1 cellular context compared by ENCODE assay signal in the genomic region with DNA sequence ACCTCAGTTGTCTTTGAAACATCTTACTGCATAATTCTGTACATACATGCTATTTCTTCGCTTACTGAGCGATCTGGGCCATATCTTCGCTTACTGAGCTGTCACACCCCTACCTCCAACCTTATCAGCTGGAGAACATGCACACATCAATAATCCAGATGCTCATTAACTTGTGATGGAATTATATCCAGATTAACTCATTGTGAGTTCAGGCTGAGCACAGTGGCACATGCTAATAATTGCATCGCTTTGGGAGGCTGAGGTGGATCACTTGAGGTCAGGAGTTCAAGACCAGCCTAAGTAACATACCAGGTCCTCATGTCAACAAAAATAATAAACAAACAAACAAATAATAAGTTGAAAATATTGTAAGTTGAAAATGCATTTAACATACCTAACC.
TF ChIP-seq lines count a peak whose summit lies in the region.

No MANE protein-coding gene starts in this region.

TF ChIP-seq in K562, 482 proteins besides CTCF, POLR2A, EP300 and RAD21 (continued from another document):
- TF ChIP-seq POLR2AphosphoS5 (IDR thresholded peaks at IDR 0.05; ENCODE audit: control insufficient read depth, insufficient read depth, low read depth, low read length) (peak; percentile 54; the same call in 1 of the 2 replicates), POU5F1 (IDR thresholded peaks at IDR 0.05; ENCODE audit: borderline replicate concordance, low read depth, low read length, partially characterized antibody) (no peak), CBX5 (IDR thresholded peaks at IDR 0.05; ENCODE audit: borderline replicate concordance, low read depth) (no peak), WHSC1 (IDR thresholded peaks at IDR 0.05; ENCODE audit: low read length) (no peak), JUNB (CRISPR knock-in tag; conservative IDR thresholded peaks at IDR 0.05) (no peak), ILK (tag; IDR thresholded peaks at IDR 0.05; ENCODE audit: borderline replicate concordance, low read depth) (no peak), ZNF41 (CRISPR knock-in tag; conservative IDR thresholded peaks at IDR 0.05) (no peak), TOE1 (IDR thresholded peaks at IDR 0.05; ENCODE audit: borderline replicate concordance) (no peak), TOE1 (CRISPR knock-in tag; IDR thresholded peaks at IDR 0.05; ENCODE audit: borderline replicate concordance, low read depth) (no peak), RBM17 (IDR thresholded peaks at IDR 0.05; ENCODE audit: borderline replicate concordance, low read depth, low read length) (no peak), PHTF2 (CRISPR knock-in tag; IDR thresholded peaks at IDR 0.05) (no peak)
- TF ChIP-seq, protein P1, sequence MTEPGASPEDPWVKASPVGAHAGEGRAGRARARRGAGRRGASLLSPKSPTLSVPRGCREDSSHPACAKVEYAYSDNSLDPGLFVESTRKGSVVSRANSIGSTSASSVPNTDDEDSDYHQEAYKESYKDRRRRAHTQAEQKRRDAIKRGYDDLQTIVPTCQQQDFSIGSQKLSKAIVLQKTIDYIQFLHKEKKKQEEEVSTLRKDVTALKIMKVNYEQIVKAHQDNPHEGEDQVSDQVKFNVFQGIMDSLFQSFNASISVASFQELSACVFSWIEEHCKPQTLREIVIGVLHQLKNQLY (CRISPR knock-in tag; conservative IDR thresholded peaks at IDR 0.05): no peak
